Comparison of ENCODE assay signal across 31 cellular contexts in genomic region chr2:210899131-210899530, GRCh38.
DNase-seq lines count a peak whose midpoint lies in the region; ATAC-seq, FAIRE-seq and TF ChIP-seq lines count a peak whose summit lies in the region.
"Had no signal": no experiment of that assay in that cellular context is flagged by ENCODE, and none has a peak within 500 bp of the region (broad histone marks: within the 10 kb centered on the region; RNA-seq: fewer than 3 reads in every experiment).

No MANE protein-coding gene starts in this region.

- H3K9me3 ChIP-seq in HepG2 (ENCODE audit: low read length) (no peaks in the 10 kb centered on the region), right lobe of liver (no peaks in the 10 kb centered on the region), PC-3 (ENCODE audit: low read length) (no peaks in the 10 kb centered on the region), endothelial cell of umbilical vein (replicated peaks; ENCODE audit: control insufficient read depth, insufficient read depth, low read length) (no peaks in the 10 kb centered on the region)
- H3K9me3 ChIP-seq: adrenal gland, gastroesophageal sphincter, thoracic aorta, uterus had no signal

- H3K27ac ChIP-seq in HepG2 (ENCODE audit: extremely low read length, insufficient read depth, low read length): no peak overlapping the region
- no peak overlapping the region for H3K27ac ChIP-seq in right lobe of liver
- H3K27ac ChIP-seq in PC-3 (ENCODE audit: low read length): peak overlapping the region; percentile 36
- no peak overlapping the region for H3K27ac ChIP-seq in endothelial cell of umbilical vein (ENCODE audit: insufficient read depth, low read depth, low read length)
- H3K27ac ChIP-seq: adrenal gland, gastroesophageal sphincter, thoracic aorta, uterus had no signal

- intact Hi-C loops in HepG2 (cut with micrococcal nuclease; ENCODE audit: unreplicated experiment): no loop called here
- intact Hi-C loops in right lobe of liver (cut with DNase I): no loop called here
- intact Hi-C loops in PC-3 (cut with micrococcal nuclease): no loop called here
- intact Hi-C loops in endothelial cell of umbilical vein (cut with micrococcal nuclease): loop anchor here (5.0 kb wide), 1 partner anchor 108 kb away; no protein-coding TSS in a partner anchor

- no peak for TF ChIP-seq RAD21 in HepG2 (CRISPR knock-in tag; IDR thresholded peaks at IDR 0.05)

- dilution Hi-C loops in endothelial cell of umbilical vein (cut with MboI; ENCODE audit: extremely low pct_ligation_motif_present, low sequenced_read_pairs): no loop called here

- H3K36me3 ChIP-seq in HepG2 (replicated peaks in 1 of 2; ENCODE audit: control insufficient read depth in 1 of 2, insufficient read depth in 2 of 2, low read length in 2 of 2) (no peaks in the 10 kb centered on the region), right lobe of liver (no peaks in the 10 kb centered on the region), PC-3 (ENCODE audit: low read depth, low read length) (no peaks in the 10 kb centered on the region), endothelial cell of umbilical vein (ENCODE audit: control insufficient read depth in 2 of 2, extremely low read depth in 1 of 2, insufficient read depth in 2 of 2, low read length in 2 of 2) (no peaks in the 10 kb centered on the region)
- H3K36me3 ChIP-seq: adrenal gland, gastroesophageal sphincter, thoracic aorta, uterus had no signal

- H3K79me2 ChIP-seq in HepG2 (ENCODE audit: insufficient read depth, low read length): no peaks in the 10 kb centered on the region
- no peaks in the 10 kb centered on the region for H3K79me2 ChIP-seq in PC-3 (ENCODE audit: low read length)
- H3K79me2 ChIP-seq in endothelial cell of umbilical vein (ENCODE audit: control insufficient read depth, insufficient read depth, low read length): no peaks in the 10 kb centered on the region

- POLR2A ChIA-PET in HepG2 (lab: Yijun Ruan, JAX) (no interaction called here), PC-3 (lab: Charles Lee; ENCODE audit: unreplicated experiment) (no interaction called here), endothelial cell of umbilical vein (lab: Charles Lee) (no interaction called here)

- ATAC-seq in HepG2 (peak; percentile 33; the same call in 1 of the 3 replicates), right lobe of liver (no peak), PC-3 (peak; percentile 79), HG03521 (IDR thresholded peaks at IDR 0.05; ENCODE audit: unreplicated experiment) (no peak)
- ATAC-seq: gastroesophageal sphincter; GM12878; left lobe of liver; right cardiac atrium; stimulated activated naive CD8-positive, alpha-beta T cell treated with anti-CD3 and anti-CD28 coated beads, Interleukin-15, amount 100 ng/mL, for 72 hours had no signal

- no peaks in the 10 kb centered on the region for H4K20me1 ChIP-seq in HepG2 (ENCODE audit: insufficient read depth, low read length)
- H4K20me1 ChIP-seq in PC-3 (ENCODE audit: low read length): no peaks in the 10 kb centered on the region
- no peaks in the 10 kb centered on the region for H4K20me1 ChIP-seq in endothelial cell of umbilical vein (replicated peaks; ENCODE audit: control insufficient read depth, extremely low read depth, insufficient read depth, low read length)

- in situ Hi-C loops in HepG2 (cut with HindIII; ENCODE audit: extremely low pct_ligation_motif_present, low pct_unique_long_range_greater_than_20kb): loop anchor here (10.0 kb wide), 1 partner anchor 136 kb away; no protein-coding TSS in a partner anchor

- H3K9ac ChIP-seq in HepG2 (ENCODE audit: insufficient read depth, low read depth, low read length) (no peak overlapping the region), PC-3 (ENCODE audit: low read length) (no peak overlapping the region), endothelial cell of umbilical vein (replicated peaks; ENCODE audit: extremely low read depth, insufficient read depth, low read length) (no peak overlapping the region)

- FAIRE-seq in HepG2 (lab: Jason Lieb, UNC) (no peak), endothelial cell of umbilical vein (lab: Jason Lieb, UNC) (peak; percentile 69)
- FAIRE-seq: GM12878 had no signal

- H3K4me1 ChIP-seq in HepG2 (ENCODE audit: insufficient read depth, low read length) (peaks cover 14% of the 10 kb centered on the region; the same call in 1 of the 2 replicates), right lobe of liver (no peaks in the 10 kb centered on the region), PC-3 (ENCODE audit: insufficient read depth, low read length) (peaks cover 10% of the 10 kb centered on the region), endothelial cell of umbilical vein (ENCODE audit: control insufficient read depth, extremely low read depth, insufficient read depth, low read length) (no peaks in the 10 kb centered on the region)
- H3K4me1 ChIP-seq: adrenal gland, gastroesophageal sphincter, uterus had no signal

- TF ChIP-seq EP300 in HepG2 (IDR thresholded peaks at IDR 0.05; ENCODE audit: low read depth in 2 of 2, low read length in 2 of 2): peak in 1 of 2 experiments; percentile 26; a peak in 1 of 4 replicates
- TF ChIP-seq EP300 in HepG2 (CRISPR knock-in tag; IDR thresholded peaks at IDR 0.05; ENCODE audit: borderline replicate concordance): no peak

- no peaks in the 10 kb centered on the region for H3K9me2 ChIP-seq in PC-3 (replicated peaks; ENCODE audit: low read length)

- H2AFZ ChIP-seq in HepG2 (ENCODE audit: low read length): no peak overlapping the region
- no peak overlapping the region for H2AFZ ChIP-seq in PC-3 (ENCODE audit: low read length)
- H2AFZ ChIP-seq in endothelial cell of umbilical vein (ENCODE audit: low read depth, low read length): no peak overlapping the region

- BruUV-seq in HepG2 (replicated peaks; lab: Mats Ljungman, UMichigan) (no TSS peak), PC-3 (replicated peaks; lab: Mats Ljungman, UMichigan) (no TSS peak), endothelial cell of umbilical vein (replicated peaks; lab: Mats Ljungman, UMichigan) (no TSS peak)

- H3K27me3 ChIP-seq in HepG2 (ENCODE audit: control insufficient read depth in 1 of 2, insufficient read depth in 2 of 2, low read length in 2 of 2) (no peaks in the 10 kb centered on the region), right lobe of liver (no peaks in the 10 kb centered on the region), PC-3 (ENCODE audit: low read length) (no peaks in the 10 kb centered on the region), endothelial cell of umbilical vein (ENCODE audit: control insufficient read depth in 2 of 2, insufficient read depth in 2 of 2, low read length in 2 of 2) (no peaks in the 10 kb centered on the region)
- H3K27me3 ChIP-seq: adrenal gland, gastroesophageal sphincter, uterus had no signal

- DNase-seq in HepG2 (ENCODE audit: low spot score): peak; percentile 30
- DNase-seq in right lobe of liver: no peak
- DNase-seq in PC-3: peak; percentile 44
- DNase-seq in endothelial cell of umbilical vein (ENCODE audit: low read depth, low spot score): peak; percentile 58
- DNase-seq in non-pigmented ciliary epithelial cell (ENCODE audit: low read depth): peak; percentile 18
- no peak for DNase-seq in NCI-H226
- DNase-seq in C1 segment of cervical spinal cord (lab: John Stamatoyannopoulos, UW): no peak
- DNase-seq: 8988T; activated CD4-positive, alpha-beta memory T cell treated with anti-CD3 and anti-CD28 coated beads for 36 hours; activated CD4-positive, alpha-beta T cell treated with anti-CD3 and anti-CD28 coated beads for 1 hour; activated CD8-positive, alpha-beta memory T cell treated with anti-CD3 and anti-CD28 coated beads, Interleukin-2, amount 50 U/mL, for 4 hours; activated naive CD4-positive, alpha-beta T cell treated with anti-CD3 and anti-CD28 coated beads, Interleukin-2, amount 10 ng/mL, durations not matched to agents 7 days and 5 days; adrenal gland; CD4-positive, alpha-beta T cell; cerebellar nuclear complex; H7; immature natural killer cell; NCI-H1105 treated with DMSO at 0.1 percent for 48 hours; NCI-H2029; NCI-H526; posterior cingulate gyrus; right cardiac atrium; SHP77 treated with DMSO at 0.1 percent for 48 hours; stimulated activated CD4-positive, alpha-beta T cell treated with anti-CD3 and anti-CD28 coated beads, Interleukin-1b, Interleukin-23, amount 100 ng/mL, for 48 hours; stimulated activated naive CD8-positive, alpha-beta T cell treated with anti-CD3 and anti-CD28 coated beads, Interleukin-15, amount 100 ng/mL, for 72 hours; uterus had no signal

- no peak overlapping the region for H3K4me2 ChIP-seq in HepG2 (ENCODE audit: low read depth, low read length)
- H3K4me2 ChIP-seq in PC-3 (ENCODE audit: low read length): peak overlapping the region; percentile 11; the same call in 1 of the 2 replicates
- H3K4me2 ChIP-seq in endothelial cell of umbilical vein (ENCODE audit: insufficient read depth, low read length): no peak overlapping the region

- H3K4me3 ChIP-seq in HepG2 (replicated peaks in 1 of 3; ENCODE audit: insufficient read depth in 1 of 3, low read depth in 2 of 3, low read length in 3 of 3) (no peak overlapping the region; a peak in 1 of 6 replicates), right lobe of liver (no peak overlapping the region), PC-3 (ENCODE audit: low read length) (no peak overlapping the region), endothelial cell of umbilical vein (replicated peaks in 1 of 3; ENCODE audit: insufficient read depth in 1 of 3, low read depth in 1 of 3, low read length in 3 of 3) (no peak overlapping the region)
- H3K4me3 ChIP-seq: adrenal gland, gastroesophageal sphincter, GM12878, thoracic aorta, uterus had no signal

- no peaks in the 10 kb centered on the region for H3F3A ChIP-seq in PC-3 (ENCODE audit: low read length, unreplicated experiment)

- whole genome bisulfite sequencing in HepG2 (ENCODE audit: low lambda C conversion rate): 6% methylated on average over 3 of the region's 3 CpGs
- WGBS in right lobe of liver (ENCODE audit: insufficient coverage, low coverage, low lambda C conversion rate, missing lambda C conversion rate): 52% methylated on average over 3 of the region's 3 CpGs

- no peaks in the 10 kb centered on the region for H3K9me1 ChIP-seq in endothelial cell of umbilical vein (replicated peaks; ENCODE audit: control insufficient read depth, extremely low read depth, insufficient read depth, low read length)

- TF ChIP-seq CTCF in HepG2 (CRISPR knock-in tag; IDR thresholded peaks at IDR 0.05): no peak
- no peak for TF ChIP-seq CTCF in right lobe of liver (IDR thresholded peaks at IDR 0.05)
- no peak for TF ChIP-seq CTCF in PC-3 (conservative IDR thresholded peaks at IDR 0.05; ENCODE audit: low read depth, low read length)
- TF ChIP-seq CTCF in endothelial cell of umbilical vein (IDR thresholded peaks at IDR 0.05; ENCODE audit: extremely low read depth in 1 of 2, insufficient read depth in 1 of 2, low read depth in 1 of 2, low read length in 2 of 2): no peak

- CTCF ChIA-PET in HepG2 (lab: Yijun Ruan, JAX; ENCODE audit: low intra/inter-chr PET ratio, low total read pairs): no interaction called here
- CTCF ChIA-PET in PC-3 (lab: Charles Lee): no interaction called here
- CTCF ChIA-PET in endothelial cell of umbilical vein (lab: Charles Lee): interaction anchor here (0.7 to 1.7 kb wide), 2 partner anchors 12 to 17 kb away, joined by 3 to 5 read pairs; no protein-coding TSS in a partner anchor

- no peak for TF ChIP-seq POLR2A in HepG2 (IDR thresholded peaks at IDR 0.05; ENCODE audit: insufficient read depth in 1 of 2, low read depth in 2 of 2, low read length in 2 of 2)
- no peak for TF ChIP-seq POLR2A in right lobe of liver (IDR thresholded peaks at IDR 0.05)
- no peak for TF ChIP-seq POLR2A in endothelial cell of umbilical vein (IDR thresholded peaks at IDR 0.05; ENCODE audit: low read depth, low read length)

Comparison
In these comparisons a context has a peak if more than half of its experiments do, and no peak if none do; other contexts are left out.
1. ATAC-seq: peak in HepG2 (single experiment) and PC-3 (single experiment); none in right lobe of liver (0 of 4) and HG03521 (single experiment).
2. DNase-seq: peak in HepG2 (single experiment), PC-3 (single experiment), endothelial cell of umbilical vein (single experiment) and non-pigmented ciliary epithelial cell (single experiment); none in right lobe of liver (0 of 3), NCI-H226 (single experiment) and C1 segment of cervical spinal cord (0 of 14).